17 cellular contexts compared by ENCODE assay signal in genomic region chr11:122649133-122649532, GRCh38.
"Had no signal": no experiment of that assay in that cellular context is flagged by ENCODE, and none has a peak within 500 bp of the region (broad histone marks: within the 10 kb centered on the region; RNA-seq: fewer than 3 reads in every experiment).

No MANE protein-coding gene starts in this region.

- H3K9me3 ChIP-seq: ascending aorta, esophagus muscularis mucosa, prostate gland, right lobe of liver had no signal

- H3K4me1 ChIP-seq: ascending aorta, esophagus muscularis mucosa, prostate gland, right lobe of liver had no signal

- H3K4me3 ChIP-seq: ascending aorta, esophagus muscularis mucosa, prostate gland, right lobe of liver had no signal

- H3K27me3 ChIP-seq: ascending aorta, right lobe of liver had no signal

- ATAC-seq: activated T-cell treated with anti-CD3 and anti-CD28 coated beads, Interleukin-2, amount 50 U/mL, for 72 hours; left cardiac atrium; naive thymus-derived CD4-positive, alpha-beta T cell; right lobe of liver had no signal

- H3K36me3 ChIP-seq: ascending aorta, esophagus muscularis mucosa, prostate gland, right lobe of liver had no signal

- H3K27ac ChIP-seq: ascending aorta, esophagus muscularis mucosa, prostate gland, right lobe of liver had no signal

- DNase-seq: activated CD4-positive, alpha-beta T cell treated with anti-CD3 and anti-CD28 coated beads, Interleukin-2, amount 50 U/mL, for 1 hour; activated CD4-positive, CD25-positive, alpha-beta regulatory T cell; activated gamma-delta T cell treated with Interleukin-2 at 50 U/mL for 16 hours; activated naive CD8-positive, alpha-beta T cell treated with anti-CD3 and anti-CD28 coated beads, Interleukin-2, amount 10 ng/mL, durations not matched to agents 7 days and 5 days; activated T-cell treated with anti-CD3 and anti-CD28 coated beads, Interleukin-2, amount 50 U/mL, for 72 hours; foreskin melanocyte; head of caudate nucleus; left cardiac atrium; naive thymus-derived CD4-positive, alpha-beta T cell; occipital lobe; right lobe of liver; stimulated activated CD4-positive, alpha-beta T cell treated with anti-CD3 and anti-CD28 coated beads, Interleukin-2, amount 100 ng/mL, for 24 hours; stimulated activated naive CD4-positive, alpha-beta T cell; substantia nigra had no signal
